In genomic region chr17:29617481-29618271, GRCh38 we compare ENCODE assay signal across 8 cellular contexts. TPM values are rescaled to one million over a fixed set of nuclear protein-coding genes. Genes with fewer than 3 reads are reported as not detected.
DNase-seq lines count a peak whose midpoint lies in the region; ATAC-seq and TF ChIP-seq lines count a peak whose summit lies in the region.

No MANE protein-coding gene starts in this region.

- DNase-seq in NCI-H1436 treated with DMSO at 0.1 percent for 48 hours (lab: John Stamatoyannopoulos, UW) (peak; percentile 51), choroid plexus epithelial cell (ENCODE audit: low read depth) (peak; percentile 84), left lobe of liver (ENCODE audit: low spot score) (peak; percentile 86), kidney glomerular epithelial cell (lab: John Stamatoyannopoulos, UW) (no peak)
- DNase-seq in activated CD4-positive, alpha-beta T cell treated with anti-CD3 and anti-CD28 coated beads for 4 hours, result peak; percentile 89 to 90
- peak; percentile 81 to 86 for DNase-seq in stimulated activated CD4-positive, alpha-beta T cell treated with anti-CD3 and anti-CD28 coated beads, Interleukin-2, amount 100 ng/mL, for 48 hours

- peak; percentile 32 for ATAC-seq in GM18909 (IDR thresholded peaks at IDR 0.05; ENCODE audit: poor library complexity, unreplicated experiment)
- peak; percentile 82 for ATAC-seq in left lobe of liver

- peak overlapping the region; percentile 70 for H3K27ac ChIP-seq in 22Rv1

- TF ChIP-seq CTCF in 22Rv1 (IDR thresholded peaks at IDR 0.05), result peak; percentile 91
- TF ChIP-seq CTCF in choroid plexus epithelial cell (conservative IDR thresholded peaks at IDR 0.05; ENCODE audit: low read depth, low read length), result peak; percentile 62

- H3K4me3 ChIP-seq in choroid plexus epithelial cell (ENCODE audit: low read depth, low read length), result peak overlapping the region; percentile 49

RNA-seq across cellular contexts. Expression of gene CORO6, which starts 5.0 kb away (rescaled TPM):
- 0.35 TPM for total RNA-seq in left lobe of liver

RNA-seq across cellular contexts. Expression of gene ANKRD13B, which starts 24.7 kb away (rescaled TPM):
- 1.3 TPM for total RNA-seq in left lobe of liver

RNA-seq across cellular contexts. Expression of gene GIT1, which starts 28.2 kb away (rescaled TPM):
- 9.4 TPM for total RNA-seq in left lobe of liver

RNA-seq across cellular contexts. Expression of gene TP53I13, which starts 49.2 kb away (rescaled TPM):
- total RNA-seq in left lobe of liver, result 84.2 TPM

RNA-seq across cellular contexts. Expression of gene ABHD15, which starts 50.8 kb away (rescaled TPM):
- 31.2 TPM for total RNA-seq in left lobe of liver
